ENCODE assay signal across 11 cellular contexts in the genomic region with DNA sequence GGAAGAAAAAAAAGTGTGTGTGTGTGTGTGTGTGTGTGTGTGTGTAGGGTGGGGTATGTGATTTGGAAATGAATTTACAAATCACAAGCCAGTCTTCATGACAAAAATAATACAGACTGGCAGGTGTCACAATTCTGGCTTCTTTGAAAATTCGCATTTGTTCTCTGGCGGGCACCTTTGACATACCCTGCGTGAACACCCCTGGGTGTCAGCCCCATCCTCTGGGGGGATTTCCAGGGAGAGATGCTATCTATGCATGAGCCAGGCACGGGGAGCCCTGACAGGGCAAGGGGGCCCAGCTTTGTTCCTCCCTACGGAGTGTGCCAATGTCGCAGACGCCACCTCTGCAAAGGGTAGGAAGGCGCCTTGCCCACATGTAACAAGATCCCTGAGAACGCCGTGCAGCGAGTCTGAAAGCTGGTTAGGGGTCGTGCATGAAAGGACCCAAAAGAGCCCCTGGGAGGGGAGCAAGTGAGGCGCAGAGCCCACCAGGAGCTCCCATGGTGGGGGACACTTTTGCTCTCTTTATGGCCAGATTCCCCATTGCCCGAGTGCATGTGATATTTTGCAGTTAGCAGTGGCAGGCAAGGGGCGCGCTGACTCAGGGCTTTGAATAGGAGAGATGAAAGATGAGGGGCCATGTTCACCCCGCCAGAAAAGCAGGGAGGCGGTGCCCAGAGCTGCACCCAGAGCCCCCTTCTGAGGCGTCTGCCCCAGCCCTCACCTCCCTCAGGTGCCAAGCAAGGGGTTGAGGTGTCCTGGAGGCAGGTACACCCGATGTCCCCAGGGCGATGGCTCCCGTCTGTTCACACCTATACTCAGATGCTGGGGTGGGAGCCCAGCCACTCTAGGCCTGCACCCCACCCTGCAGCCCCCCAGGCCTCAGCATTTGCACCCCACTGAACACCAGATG. TPM values are rescaled to one million over a fixed set of nuclear protein-coding genes. Genes with fewer than 3 reads are reported as not detected.
A peak's percentile ranks its signal among the peaks of the same experiment; 100 is the strongest.
DNase-seq lines count a peak whose midpoint lies in the region; ATAC-seq lines count a peak whose summit lies in the region.
"Had no signal": no experiment of that assay in that cellular context is flagged by ENCODE, and none has a peak within 500 bp of the region (broad histone marks: within the 10 kb centered on the region; RNA-seq: fewer than 3 reads in every experiment).

No MANE protein-coding gene starts in this region.

- H3K27ac Mint-ChIP-seq in CD4-positive, CD25-positive, alpha-beta regulatory T cell = peak overlapping the region in 1 of 3 donors; percentile 96
- H3K27ac Mint-ChIP-seq in natural killer cell treated with Interleukin-12 subunit alpha and Interleukin-12 subunit beta and Interleukin-15 and Interleukin-18, amount 100 ng/mL, for 72 hours = peak overlapping the region; percentile 55 to 86

- peaks cover 6% of the 10 kb centered on the region for H3K27me3 Mint-ChIP-seq in CD4-positive, CD25-positive, alpha-beta regulatory T cell
- peaks cover 0 to 9% of the 10 kb centered on the region in 2 donors for H3K27me3 Mint-ChIP-seq in natural killer cell treated with Interleukin-12 subunit alpha and Interleukin-12 subunit beta and Interleukin-15 and Interleukin-18, amount 100 ng/mL, for 72 hours

- ATAC-seq in CD4-positive, CD25-positive, alpha-beta regulatory T cell (ENCODE audit: low read depth in 2 of 2) = peak; percentile 3 to 6
- ATAC-seq in natural killer cell treated with Interleukin-12 subunit alpha and Interleukin-12 subunit beta and Interleukin-15 and Interleukin-18, amount 100 ng/mL, for 72 hours = peak; percentile 10 to 44
- ATAC-seq in GM19455 (IDR thresholded peaks at IDR 0.05; ENCODE audit: unreplicated experiment) = no peak
- ATAC-seq: pancreas had no signal

- H3K4me3 Mint-ChIP-seq in CD4-positive, CD25-positive, alpha-beta regulatory T cell = peak overlapping the region in 1 of 4 donors; percentile 80
- H3K4me3 Mint-ChIP-seq in natural killer cell treated with Interleukin-12 subunit alpha and Interleukin-12 subunit beta and Interleukin-15 and Interleukin-18, amount 100 ng/mL, for 72 hours = peak overlapping the region; percentile 82

- no peaks in the 10 kb centered on the region for H3K27me3 ChIP-seq in CD4-positive, CD25-positive, alpha-beta regulatory T cell (ENCODE audit: control insufficient read depth, insufficient read depth, low read length)
- H3K27me3 ChIP-seq: pancreas had no signal

- H3K36me3 Mint-ChIP-seq in CD4-positive, CD25-positive, alpha-beta regulatory T cell = peaks cover 2% of the 10 kb centered on the region
- H3K36me3 Mint-ChIP-seq in natural killer cell treated with Interleukin-12 subunit alpha and Interleukin-12 subunit beta and Interleukin-15 and Interleukin-18, amount 100 ng/mL, for 72 hours = no peaks in the 10 kb centered on the region

- DNase-seq in CD4-positive, CD25-positive, alpha-beta regulatory T cell = peak; percentile 80 to 88 (median 81)
- DNase-seq in T follicular helper cell (ENCODE audit: low read depth) (peak; percentile 81), dedifferentiated amniotic fluid mesenchymal stem cell (ENCODE audit: extremely low spot score) (no peak), cerebellar cortex (ENCODE audit: low spot score) (no peak), NCI-H1105 treated with DMSO at 0.1 percent for 48 hours (lab: John Stamatoyannopoulos, UW) (no peak)
- peak; percentile 61 for DNase-seq in activated effector memory CD4-positive, alpha-beta T cell treated with Interleukin-2 at 50 U/mL for 16 hours
- no peak for DNase-seq in natural killer cell treated with Interleukin-12 subunit alpha and Interleukin-12 subunit beta and Interleukin-15 and Interleukin-18, amount 100 ng/mL, for 72 hours (ENCODE audit: low spot score)
- DNase-seq: kidney glomerular epithelial cell, NCI-H2171 had no signal

- H3K36me3 ChIP-seq in CD4-positive, CD25-positive, alpha-beta regulatory T cell (ENCODE audit: control insufficient read depth, insufficient read depth, low read length) = no peaks in the 10 kb centered on the region

- H3K4me1 ChIP-seq in CD4-positive, CD25-positive, alpha-beta regulatory T cell (ENCODE audit: control insufficient read depth, insufficient read depth, low read length, poor library complexity, severe bottlenecking) = peaks cover 98% of the 10 kb centered on the region

- H3K9me3 Mint-ChIP-seq in CD4-positive, CD25-positive, alpha-beta regulatory T cell = no peaks in the 10 kb centered on the region
- no peaks in the 10 kb centered on the region for H3K9me3 Mint-ChIP-seq in natural killer cell treated with Interleukin-12 subunit alpha and Interleukin-12 subunit beta and Interleukin-15 and Interleukin-18, amount 100 ng/mL, for 72 hours

- peak overlapping the region; percentile 82 for H3K4me3 ChIP-seq in CD4-positive, CD25-positive, alpha-beta regulatory T cell (ENCODE audit: low read depth, low read length)
- H3K4me3 ChIP-seq: pancreas had no signal

- H3K9me3 ChIP-seq in CD4-positive, CD25-positive, alpha-beta regulatory T cell (ENCODE audit: control insufficient read depth in 2 of 2, low read length in 2 of 2) = no peaks in the 10 kb centered on the region
- H3K9me3 ChIP-seq: pancreas had no signal

- peaks cover 19 to 48% (median 33%) of the 10 kb centered on the region in 4 donors for H3K4me1 Mint-ChIP-seq in CD4-positive, CD25-positive, alpha-beta regulatory T cell
- peaks cover 21 to 37% of the 10 kb centered on the region in 2 donors for H3K4me1 Mint-ChIP-seq in natural killer cell treated with Interleukin-12 subunit alpha and Interleukin-12 subunit beta and Interleukin-15 and Interleukin-18, amount 100 ng/mL, for 72 hours (ENCODE audit: low read depth in 2 of 2)

- peak overlapping the region; percentile 93 for H3K27ac ChIP-seq in CD4-positive, CD25-positive, alpha-beta regulatory T cell (ENCODE audit: insufficient read depth, low read length, poor library complexity, severe bottlenecking)
- H3K27ac ChIP-seq: pancreas had no signal

RNA-seq across cellular contexts. Expression of gene KLF2, which starts 45.3 kb away (rescaled TPM):
- 725 TPM for total RNA-seq in CD4-positive, CD25-positive, alpha-beta regulatory T cell
- polyA plus RNA-seq in CD4-positive, CD25-positive, alpha-beta regulatory T cell = 100 to 1,000 TPM in 2 of 4 donors, 10 to 100 TPM in 2; 95.1 to 139 (median 118) TPM
- 1 to 10 TPM; 3.4 to 6.7 TPM for total RNA-seq in natural killer cell treated with Interleukin-12 subunit alpha and Interleukin-12 subunit beta and Interleukin-15 and Interleukin-18, amount 100 ng/mL, for 72 hours

Comparison
In these comparisons a context has a peak if more than half of its experiments do, and no peak if none do; other contexts are left out.
1. DNase-seq: peak in CD4-positive, CD25-positive, alpha-beta regulatory T cell (3 of 3), T follicular helper cell (single experiment) and activated effector memory CD4-positive, alpha-beta T cell treated with Interleukin-2 at 50 U/mL for 16 hours (single experiment); none in natural killer cell treated with Interleukin-12 subunit alpha and Interleukin-12 subunit beta and Interleukin-15 and Interleukin-18, amount 100 ng/mL, for 72 hours (single experiment), dedifferentiated amniotic fluid mesenchymal stem cell (single experiment), cerebellar cortex (single experiment) and NCI-H1105 treated with DMSO at 0.1 percent for 48 hours (single experiment).
2. RNA of gene KLF2, which starts 45.3 kb away (total RNA-seq): 725 TPM in CD4-positive, CD25-positive, alpha-beta regulatory T cell (single experiment); 3.4 to 6.7 TPM in natural killer cell treated with Interleukin-12 subunit alpha and Interleukin-12 subunit beta and Interleukin-15 and Interleukin-18, amount 100 ng/mL, for 72 hours; every median in the first group is over 10 times any median in the second.